Comparison of ENCODE assay signal across 1 cellular context in the genomic region with DNA sequence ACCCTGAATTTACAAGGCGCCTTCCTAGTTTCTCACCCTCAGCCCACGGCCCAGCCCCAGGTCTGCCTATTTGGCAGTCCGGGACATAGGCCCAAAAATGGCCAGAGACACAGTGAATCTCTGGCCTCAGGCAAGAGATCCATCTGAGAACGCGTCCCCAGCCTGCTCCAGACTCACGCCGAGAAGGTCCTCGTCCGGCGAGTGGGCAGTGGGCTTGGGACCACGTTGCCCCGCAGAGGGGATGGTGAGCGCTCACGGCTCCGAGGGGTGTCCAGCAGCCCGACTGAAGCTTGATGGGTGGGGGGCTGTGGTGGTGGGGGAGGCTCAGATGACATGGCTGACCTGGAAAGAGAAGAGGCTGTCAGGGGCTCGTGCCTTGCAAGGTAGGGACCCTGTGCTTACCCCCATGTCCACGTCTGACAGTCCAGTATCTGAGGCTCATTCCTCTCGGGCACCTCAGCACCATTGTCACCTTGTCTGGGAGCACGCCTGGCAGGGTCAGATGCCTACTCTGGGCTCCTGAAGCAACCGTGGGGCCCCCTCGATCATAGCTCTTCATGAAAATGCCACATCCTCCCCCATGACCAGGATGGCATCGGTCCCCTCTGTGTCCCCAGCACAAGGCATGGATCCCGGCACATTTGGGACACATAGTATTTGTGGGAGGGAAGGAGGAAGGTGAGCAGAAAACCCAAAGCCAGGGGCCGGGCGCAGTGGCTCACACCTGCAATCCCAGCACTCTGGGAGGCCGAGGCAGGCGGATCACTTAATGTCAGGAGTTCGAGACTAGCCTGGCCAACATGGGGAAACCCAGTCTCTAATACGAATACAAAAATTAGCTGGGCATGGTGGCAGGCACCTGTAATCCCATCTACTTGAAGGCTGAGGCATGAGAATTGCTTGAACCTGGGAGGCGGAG.
TF ChIP-seq lines count a peak whose summit lies in the region.

No MANE protein-coding gene starts in this region.

TF ChIP-seq in liver, 16 proteins besides CTCF, POLR2A, EP300 and RAD21 (continued from another document):
- TF ChIP-seq ATF3 (IDR thresholded peaks at IDR 0.05) (no peak), FOXA2 (IDR thresholded peaks at IDR 0.05) (no peak), YY1 (IDR thresholded peaks at IDR 0.05) (no peak), FOXA1 (IDR thresholded peaks at IDR 0.05) (no peak), EGR1 (IDR thresholded peaks at IDR 0.05; ENCODE audit: low read depth in 2 of 2) (no peak), JUND (IDR thresholded peaks at IDR 0.05) (no peak), HNF4G (IDR thresholded peaks at IDR 0.05) (no peak), TAF1 (conservative IDR thresholded peaks at IDR 0.05) (no peak), SP1 (IDR thresholded peaks at IDR 0.05) (no peak), RXRA (IDR thresholded peaks at IDR 0.05) (no peak), NR2F2 (IDR thresholded peaks at IDR 0.05) (no peak), HNF4A (conservative IDR thresholded peaks at IDR 0.05) (no peak)
- TF ChIP-seq, protein P1, sequence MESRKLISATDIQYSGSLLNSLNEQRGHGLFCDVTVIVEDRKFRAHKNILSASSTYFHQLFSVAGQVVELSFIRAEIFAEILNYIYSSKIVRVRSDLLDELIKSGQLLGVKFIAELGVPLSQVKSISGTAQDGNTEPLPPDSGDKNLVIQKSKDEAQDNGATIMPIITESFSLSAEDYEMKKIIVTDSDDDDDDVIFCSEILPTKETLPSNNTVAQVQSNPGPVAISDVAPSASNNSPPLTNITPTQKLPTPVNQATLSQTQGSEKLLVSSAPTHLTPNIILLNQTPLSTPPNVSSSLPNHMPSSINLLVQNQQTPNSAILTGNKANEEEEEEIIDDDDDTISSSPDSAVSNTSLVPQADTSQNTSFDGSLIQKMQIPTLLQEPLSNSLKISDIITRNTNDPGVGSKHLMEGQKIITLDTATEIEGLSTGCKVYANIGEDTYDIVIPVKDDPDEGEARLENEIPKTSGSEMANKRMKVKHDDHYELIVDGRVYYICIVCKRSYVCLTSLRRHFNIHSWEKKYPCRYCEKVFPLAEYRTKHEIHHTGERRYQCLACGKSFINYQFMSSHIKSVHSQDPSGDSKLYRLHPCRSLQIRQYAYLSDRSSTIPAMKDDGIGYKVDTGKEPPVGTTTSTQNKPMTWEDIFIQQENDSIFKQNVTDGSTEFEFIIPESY (IDR thresholded peaks at IDR 0.05) = no peak
- TF ChIP-seq, protein P2, sequence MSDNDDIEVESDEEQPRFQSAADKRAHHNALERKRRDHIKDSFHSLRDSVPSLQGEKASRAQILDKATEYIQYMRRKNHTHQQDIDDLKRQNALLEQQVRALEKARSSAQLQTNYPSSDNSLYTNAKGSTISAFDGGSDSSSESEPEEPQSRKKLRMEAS (IDR thresholded peaks at IDR 0.05) = no peak
